In the genomic region with DNA sequence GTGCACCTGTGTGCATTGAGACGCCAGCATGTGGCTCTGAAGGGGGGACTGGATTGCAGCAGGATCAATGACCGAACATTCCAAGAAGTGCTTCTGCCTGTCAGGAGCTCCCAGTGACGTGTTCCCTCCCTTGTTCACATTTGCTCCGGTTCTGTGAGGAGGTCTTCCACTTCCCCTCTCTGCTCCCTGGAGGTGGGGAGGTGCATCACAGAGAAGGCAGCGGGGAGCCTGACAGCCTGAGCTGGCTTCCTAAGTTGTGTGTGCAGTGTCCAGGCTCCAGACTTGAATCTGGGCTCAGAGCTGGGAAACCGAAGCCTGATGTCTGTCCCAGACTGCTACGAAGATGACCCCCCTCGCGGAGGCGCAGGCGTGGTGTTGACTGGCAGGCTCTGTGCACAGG, we compare ENCODE assay signal across 14 cellular contexts.
DNase-seq lines count a peak whose midpoint lies in the region; ATAC-seq and TF ChIP-seq lines count a peak whose summit lies in the region.
"Had no signal": no experiment of that assay in that cellular context is flagged by ENCODE, and none has a peak within 500 bp of the region (broad histone marks: within the 10 kb centered on the region; RNA-seq: fewer than 3 reads in every experiment).

No MANE protein-coding gene starts in this region.

- 86 to 92% methylated on average over 11 of the region's 11 CpGs for WGBS in heart right ventricle, 2 donors
- WGBS in endodermal cell (ENCODE audit: insufficient coverage in 1 of 2, insufficient read length in 1 of 2), 2 experiments, result 85% methylated on average over 5 to 11 of the region's 11 CpGs
- no CpG with 5 or more reads among the region's 11 CpGs for WGBS in neuronal stem cell (ENCODE audit: extremely low coverage in 2 of 2, insufficient read length in 2 of 2, insufficient replicate concordance in 1 of 2), 2 donors

- H3K27me3 ChIP-seq in heart right ventricle, result no peaks in the 10 kb centered on the region
- H3K27me3 ChIP-seq in endodermal cell (ENCODE audit: control insufficient read depth, insufficient read depth, low read length, poor library complexity, severe bottlenecking), result no peaks in the 10 kb centered on the region
- H3K27me3 ChIP-seq in neuronal stem cell (ENCODE audit: control insufficient read depth in 3 of 3, insufficient read depth in 3 of 3, low read depth in 1 of 3, low read length in 3 of 3), result no peaks in the 10 kb centered on the region
- H3K27me3 ChIP-seq: BE2C had no signal

- H3K4me3 ChIP-seq in heart right ventricle, result no peak overlapping the region
- no peak overlapping the region for H3K4me3 ChIP-seq in endodermal cell (ENCODE audit: low read length)
- H3K4me3 ChIP-seq in neuronal stem cell (ENCODE audit: low read length in 2 of 2), result no peak overlapping the region
- H3K4me3 ChIP-seq: A549, GM12878, GM23248 had no signal

- no peaks in the 10 kb centered on the region for H3K4me1 Mint-ChIP-seq in endodermal cell
- H3K4me1 Mint-ChIP-seq: CD4-positive, alpha-beta memory T cell had no signal

- TF ChIP-seq CTCF in heart right ventricle (IDR thresholded peaks at IDR 0.05), result no peak
- peak; percentile 35 for TF ChIP-seq CTCF in endodermal cell (conservative IDR thresholded peaks at IDR 0.05)

- no peak overlapping the region for H3K27ac Mint-ChIP-seq in endodermal cell
- H3K27ac Mint-ChIP-seq: CD4-positive, alpha-beta memory T cell; H9 had no signal

- no peaks in the 10 kb centered on the region for H3K9me3 Mint-ChIP-seq in endodermal cell
- H3K9me3 Mint-ChIP-seq: CD4-positive, alpha-beta memory T cell; H9 had no signal

- H3K9me3 ChIP-seq in heart right ventricle, result no peaks in the 10 kb centered on the region
- H3K9me3 ChIP-seq in endodermal cell (ENCODE audit: control insufficient read depth, low read length), result no peaks in the 10 kb centered on the region
- H3K9me3 ChIP-seq in neuronal stem cell (replicated peaks in 1 of 2; ENCODE audit: control insufficient read depth in 2 of 2, insufficient read depth in 1 of 2, low read depth in 1 of 2, low read length in 2 of 2), result no peaks in the 10 kb centered on the region
- H3K9me3 ChIP-seq: A549, BE2C had no signal

- no peak overlapping the region for H4K91ac ChIP-seq in neuronal stem cell (ENCODE audit: low read depth, low read length, poor library complexity)

- H3K9ac ChIP-seq in endodermal cell (ENCODE audit: extremely low read depth, low read length, poor library complexity, severe bottlenecking), result no peak overlapping the region
- H3K9ac ChIP-seq in neuronal stem cell (ENCODE audit: low read depth, low read length, poor library complexity), result no peak overlapping the region
- H3K9ac ChIP-seq: GM23248 had no signal

- no peak overlapping the region for H3K4me3 Mint-ChIP-seq in endodermal cell
- H3K4me3 Mint-ChIP-seq: CD4-positive, alpha-beta memory T cell; H9 had no signal

- no peaks in the 10 kb centered on the region for H3K36me3 ChIP-seq in heart right ventricle
- no peaks in the 10 kb centered on the region for H3K36me3 ChIP-seq in endodermal cell (ENCODE audit: control insufficient read depth, insufficient read depth, low read length)
- no peaks in the 10 kb centered on the region for H3K36me3 ChIP-seq in neuronal stem cell (replicated peaks in 1 of 2; ENCODE audit: control insufficient read depth in 2 of 2, insufficient read depth in 2 of 2, low read length in 2 of 2)
- H3K36me3 ChIP-seq: BE2C had no signal

- H3K23ac ChIP-seq in neuronal stem cell (ENCODE audit: low read depth, low read length, poor library complexity), result no peak overlapping the region

- H2AFZ ChIP-seq in neuronal stem cell (ENCODE audit: low read length), result no peak overlapping the region
- H2AFZ ChIP-seq: GM23248 had no signal

- intact Hi-C loops in Right ventricle myocardium superior (cut with DNase I) (no loop called here), heart right ventricle (cut with DNase I) (no loop called here)

- DNase-seq in Right ventricle myocardium superior, result peak; percentile 15
- no peak for DNase-seq in heart right ventricle
- DNase-seq in endodermal cell, result no peak
- DNase-seq in neuronal stem cell (ENCODE audit: low spot score), result no peak
- DNase-seq: BE2C; CD4-positive, alpha-beta memory T cell; DMS79; GM23248; H9 had no signal

- no peaks in the 10 kb centered on the region for H3K79me1 ChIP-seq in neuronal stem cell (ENCODE audit: low read depth, low read length)

- H4K8ac ChIP-seq in neuronal stem cell (ENCODE audit: low read depth, low read length), result no peak overlapping the region

- H3K18ac ChIP-seq in neuronal stem cell (ENCODE audit: low read length), result peak overlapping the region; percentile 54

- H3K4me1 ChIP-seq in heart right ventricle, result peaks cover 0 to 14% (median 0%) of the 10 kb centered on the region in 9 donors
- H3K4me1 ChIP-seq in endodermal cell (ENCODE audit: control insufficient read depth, insufficient read depth, low read length), result no peaks in the 10 kb centered on the region
- H3K4me1 ChIP-seq in neuronal stem cell (ENCODE audit: control insufficient read depth in 2 of 2, insufficient read depth in 1 of 2, low read depth in 1 of 2, low read length in 2 of 2), result peaks cover 1 to 6% of the 10 kb centered on the region in 2 donors
- H3K4me1 ChIP-seq: A549, BE2C had no signal

- H2BK120ac ChIP-seq in neuronal stem cell (ENCODE audit: low read depth, low read length), result no peak overlapping the region

- H2BK12ac ChIP-seq in neuronal stem cell (ENCODE audit: low read length), result no peak overlapping the region

- no peak overlapping the region for H3K4me2 ChIP-seq in neuronal stem cell (ENCODE audit: insufficient read depth, low read length, poor library complexity, severe bottlenecking)
- H3K4me2 ChIP-seq: A549 had no signal

- H3K27ac ChIP-seq in heart right ventricle (no peak overlapping the region), endodermal cell (ENCODE audit: low read depth, low read length) (no peak overlapping the region), neuronal stem cell (replicated peaks; ENCODE audit: low read length) (no peak overlapping the region)
- H3K27ac ChIP-seq: A549, C4-2B, GM23248 had no signal

- no peak overlapping the region for H2BK5ac ChIP-seq in neuronal stem cell (ENCODE audit: low read length)

- no peak overlapping the region for H3K14ac ChIP-seq in neuronal stem cell (ENCODE audit: low read length)

- H3K36me3 Mint-ChIP-seq in endodermal cell (ENCODE audit: low read depth), result no peaks in the 10 kb centered on the region
- H3K36me3 Mint-ChIP-seq: CD4-positive, alpha-beta memory T cell had no signal

- no peak overlapping the region for H2AK5ac ChIP-seq in neuronal stem cell (ENCODE audit: low read depth, low read length)

- no peak overlapping the region for H2BK15ac ChIP-seq in neuronal stem cell (ENCODE audit: low read length)

- H3K27me3 Mint-ChIP-seq in endodermal cell (ENCODE audit: insufficient read depth), result peaks cover 2% of the 10 kb centered on the region
- H3K27me3 Mint-ChIP-seq: CD4-positive, alpha-beta memory T cell had no signal

- ATAC-seq in Right ventricle myocardium superior (ENCODE audit: poor library complexity), result no peak
- ATAC-seq in heart right ventricle, result no peak
- ATAC-seq in HG03439 (IDR thresholded peaks at IDR 0.05; ENCODE audit: unreplicated experiment), result no peak
- ATAC-seq in GM19463 (IDR thresholded peaks at IDR 0.05; ENCODE audit: unreplicated experiment), result no peak
- ATAC-seq: A549, GM12878 had no signal

- no peak overlapping the region for H3K4ac ChIP-seq in neuronal stem cell (ENCODE audit: low read length)
